Comparison of ENCODE assay signal across 20 cellular contexts in genomic region chr6:9208956-9209355, GRCh38.
A peak's percentile ranks its signal among the peaks of the same experiment; 100 is the strongest.
DNase-seq lines count a peak whose midpoint lies in the region; ATAC-seq and TF ChIP-seq lines count a peak whose summit lies in the region.
"Had no signal": no experiment of that assay in that cellular context is flagged by ENCODE, and none has a peak within 500 bp of the region (broad histone marks: within the 10 kb centered on the region; RNA-seq: fewer than 3 reads in every experiment).

No MANE protein-coding gene starts in this region.

- peaks cover 6% of the 10 kb centered on the region; the same call in 1 of the 2 replicates for H3K4me1 ChIP-seq in PC-3 (ENCODE audit: insufficient read depth, low read length)
- H3K4me1 ChIP-seq in neural progenitor cell, result no peaks in the 10 kb centered on the region
- H3K4me1 ChIP-seq: BE2C, Caco-2 had no signal

- H3K79me2 ChIP-seq in PC-3 (ENCODE audit: low read length), result no peaks in the 10 kb centered on the region
- H3K79me2 ChIP-seq in neural progenitor cell (ENCODE audit: low read depth), result no peaks in the 10 kb centered on the region

- intact Hi-C loops in PC-3 (cut with micrococcal nuclease), result no loop called here
- intact Hi-C loops in left ventricle myocardium superior (cut with micrococcal nuclease), result no loop called here

- no peak for TF ChIP-seq CTCF in PC-3 (conservative IDR thresholded peaks at IDR 0.05; ENCODE audit: low read depth, low read length)
- TF ChIP-seq CTCF in epithelial cell of proximal tubule (conservative IDR thresholded peaks at IDR 0.05; ENCODE audit: low read depth, low read length), result no peak
- TF ChIP-seq CTCF in neural progenitor cell (IDR thresholded peaks at IDR 0.05), result no peak

- H3F3A ChIP-seq in PC-3 (ENCODE audit: low read length, unreplicated experiment), result no peaks in the 10 kb centered on the region
- H3F3A ChIP-seq in neural progenitor cell (ENCODE audit: low read depth), result no peaks in the 10 kb centered on the region

- H3K27me3 ChIP-seq in PC-3 (ENCODE audit: low read length) (peaks cover 10% of the 10 kb centered on the region; the same call in 1 of the 2 replicates), neural progenitor cell (no peaks in the 10 kb centered on the region)
- H3K27me3 ChIP-seq: BE2C had no signal

- H2AFZ ChIP-seq in PC-3 (ENCODE audit: low read length), result no peak overlapping the region
- no peak overlapping the region for H2AFZ ChIP-seq in neural progenitor cell (replicated peaks)
- H2AFZ ChIP-seq: GM23338 had no signal

- POLR2A ChIA-PET in PC-3 (lab: Charles Lee; ENCODE audit: unreplicated experiment), result no interaction called here

- H3K4me2 ChIP-seq in PC-3 (ENCODE audit: low read length) (no peak overlapping the region), neural progenitor cell (no peak overlapping the region)
- H3K4me2 ChIP-seq: GM23338 had no signal

- BruUV-seq in PC-3 (replicated peaks; lab: Mats Ljungman, UMichigan), result no TSS peak

- no peaks in the 10 kb centered on the region for H3K36me3 ChIP-seq in PC-3 (ENCODE audit: low read depth, low read length)
- no peaks in the 10 kb centered on the region for H3K36me3 ChIP-seq in neural progenitor cell
- H3K36me3 ChIP-seq: BE2C had no signal

- H3K9ac ChIP-seq in PC-3 (ENCODE audit: low read length), result no peak overlapping the region
- H3K9ac ChIP-seq in neural progenitor cell, result no peak overlapping the region

- no peaks in the 10 kb centered on the region for H3K4me1 Mint-ChIP-seq in neural progenitor cell
- H3K4me1 Mint-ChIP-seq: CD4-positive, CD25-positive, alpha-beta regulatory T cell; CD8-positive, alpha-beta memory T cell; GM23338 had no signal

- CTCF ChIA-PET in PC-3 (lab: Charles Lee), result no interaction called here

- ATAC-seq in PC-3 (no peak), left ventricle myocardium superior (no peak)
- ATAC-seq: GM23338 had no signal

- DNase-seq in PC-3 (peak; percentile 34), epithelial cell of proximal tubule (ENCODE audit: low read depth) (peak; percentile 67), kidney tubule cell (ENCODE audit: low spot score) (peak; percentile 72), neural progenitor cell (ENCODE audit: low spot score) (no peak), iPS-NIHi7 (ENCODE audit: extremely low spot score) (no peak), left ventricle myocardium superior (no peak), superior temporal gyrus (ENCODE audit: extremely low spot score) (no peak), RKO (ENCODE audit: low spot score) (no peak)
- DNase-seq: BE2C; C1 segment of cervical spinal cord; Caco-2; CD4-positive, CD25-positive, alpha-beta regulatory T cell; CD8-positive, alpha-beta memory T cell; DMS153; DMS79; GDM1; HCEC 1CT; IMR-90 had no signal

- H3K27ac ChIP-seq in PC-3 (ENCODE audit: low read length) (no peak overlapping the region), neural progenitor cell (no peak overlapping the region)
- H3K27ac ChIP-seq: HL-60 had no signal

- 0 out of 2 replicates have a peak, but pooled peaks cover 6% of the 10 kb centered on the region for H3K9me2 ChIP-seq in PC-3 (replicated peaks; ENCODE audit: low read length)

- H3K36me3 Mint-ChIP-seq in neural progenitor cell, result no peaks in the 10 kb centered on the region
- H3K36me3 Mint-ChIP-seq: CD4-positive, CD25-positive, alpha-beta regulatory T cell; CD8-positive, alpha-beta memory T cell had no signal

- H3K4me3 Mint-ChIP-seq in neural progenitor cell, result no peak overlapping the region
- H3K4me3 Mint-ChIP-seq: CD4-positive, CD25-positive, alpha-beta regulatory T cell; CD8-positive, alpha-beta memory T cell; GM23338 had no signal

- H4K20me1 ChIP-seq in PC-3 (ENCODE audit: low read length), result no peaks in the 10 kb centered on the region
- no peaks in the 10 kb centered on the region for H4K20me1 ChIP-seq in neural progenitor cell (ENCODE audit: low read depth)

- H3K9me3 ChIP-seq in PC-3 (ENCODE audit: low read length) (no peaks in the 10 kb centered on the region), neural progenitor cell (ENCODE audit: low read depth) (no peaks in the 10 kb centered on the region)
- H3K9me3 ChIP-seq: BE2C, Caco-2 had no signal

- H3K9me3 Mint-ChIP-seq in neural progenitor cell, result peaks cover 6% of the 10 kb centered on the region
- H3K9me3 Mint-ChIP-seq: GM23338 had no signal

- no peaks in the 10 kb centered on the region for H3K27me3 Mint-ChIP-seq in neural progenitor cell (ENCODE audit: insufficient read depth, low read depth)
- H3K27me3 Mint-ChIP-seq: CD4-positive, CD25-positive, alpha-beta regulatory T cell; CD8-positive, alpha-beta memory T cell had no signal

- H3K4me3 ChIP-seq in PC-3 (ENCODE audit: low read length), result no peak overlapping the region
- H3K4me3 ChIP-seq in epithelial cell of proximal tubule (ENCODE audit: low read depth, low read length), result no peak overlapping the region
- H3K4me3 ChIP-seq in neural progenitor cell, result no peak overlapping the region
- H3K4me3 ChIP-seq: GM23338 had no signal

- H3K27ac Mint-ChIP-seq in neural progenitor cell, result peak overlapping the region; percentile 12
- H3K27ac Mint-ChIP-seq: CD8-positive, alpha-beta memory T cell; GM23338 had no signal

Comparison
In these comparisons a context has a peak if more than half of its experiments do, and no peak if none do; other contexts are left out.
1. DNase-seq: peak in PC-3 (single experiment), epithelial cell of proximal tubule (single experiment) and kidney tubule cell (single experiment); none in neural progenitor cell (single experiment), iPS-NIHi7 (single experiment), left ventricle myocardium superior (single experiment), superior temporal gyrus (single experiment) and RKO (single experiment).